In genomic region chr5:159175547-159175946, GRCh38 we compare ENCODE assay signal across 12 cellular contexts. TPM values are rescaled to one million over a fixed set of nuclear protein-coding genes. Genes with fewer than 3 reads are reported as not detected.
DNase-seq lines count a peak whose midpoint lies in the region; ATAC-seq and TF ChIP-seq lines count a peak whose summit lies in the region.
"Had no signal": no experiment of that assay in that cellular context is flagged by ENCODE, and none has a peak within 500 bp of the region (broad histone marks: within the 10 kb centered on the region; RNA-seq: fewer than 3 reads in every experiment).

No MANE protein-coding gene starts in this region.

- no peaks in the 10 kb centered on the region for H3K27me3 ChIP-seq in prostate gland (replicated peaks; ENCODE audit: insufficient read depth)
- H3K27me3 ChIP-seq: colonic mucosa, ovary had no signal

- peak; percentile 14 for DNase-seq in HT-29 (ENCODE audit: low spot score)
- DNase-seq in activated CD4-positive, alpha-beta memory T cell treated with anti-CD3 and anti-CD28 coated beads, Interleukin-2, amount 10 ng/mL, durations not matched to agents 7 days and 5 days = no peak
- peak; percentile 52 for DNase-seq in fibroblast of pulmonary artery (ENCODE audit: low read depth)
- no peak for DNase-seq in prostate gland (ENCODE audit: low spot score)
- no peak for DNase-seq in NCI-H2227 (lab: John Stamatoyannopoulos, UW; ENCODE audit: unreplicated experiment)
- no peak for DNase-seq in NCI-H748 (lab: John Stamatoyannopoulos, UW; ENCODE audit: unreplicated experiment)
- DNase-seq: colonic mucosa, NCI-H187, ovary, SHP77 treated with DMSO at 0.1 percent for 48 hours had no signal

- peaks cover 57% of the 10 kb centered on the region for H3K36me3 Mint-ChIP-seq in activated CD4-positive, alpha-beta memory T cell treated with anti-CD3 and anti-CD28 coated beads, Interleukin-2, amount 10 ng/mL, durations not matched to agents 7 days and 5 days (ENCODE audit: low read depth)

- H3K27me3 Mint-ChIP-seq in activated CD4-positive, alpha-beta memory T cell treated with anti-CD3 and anti-CD28 coated beads, Interleukin-2, amount 10 ng/mL, durations not matched to agents 7 days and 5 days = no peaks in the 10 kb centered on the region

- no peak for TF ChIP-seq POLR2A in prostate gland (IDR thresholded peaks at IDR 0.05)

- POLR2A ChIA-PET in activated CD4-positive, alpha-beta memory T cell treated with anti-CD3 and anti-CD28 coated beads, Interleukin-2, amount 10 ng/mL, durations not matched to agents 7 days and 5 days (lab: Charles Lee) = interaction anchor here (0.9 to 1.8 kb wide), 7 partner anchors 8 to 162 kb away, joined by 3 to 22 read pairs (median 4); no protein-coding TSS in a partner anchor

- peaks cover 44% of the 10 kb centered on the region for H3K4me1 Mint-ChIP-seq in activated CD4-positive, alpha-beta memory T cell treated with anti-CD3 and anti-CD28 coated beads, Interleukin-2, amount 10 ng/mL, durations not matched to agents 7 days and 5 days

- 0% methylated on average over 1 of the region's 1 CpG for WGBS in prostate gland

- H3K27ac ChIP-seq in prostate gland = peak overlapping the region; percentile 28
- H3K27ac ChIP-seq: colonic mucosa, ovary had no signal

- H3K4me3 Mint-ChIP-seq in activated CD4-positive, alpha-beta memory T cell treated with anti-CD3 and anti-CD28 coated beads, Interleukin-2, amount 10 ng/mL, durations not matched to agents 7 days and 5 days = no peak overlapping the region

- CTCF ChIA-PET in activated CD4-positive, alpha-beta memory T cell treated with anti-CD3 and anti-CD28 coated beads, Interleukin-2, amount 10 ng/mL, durations not matched to agents 7 days and 5 days (lab: Charles Lee) = interaction anchor here (0.7 to 2.4 kb wide), 4 partner anchors 18 to 812 kb away, joined by 3 to 11 read pairs (median 6); no protein-coding TSS in a partner anchor

- no peaks in the 10 kb centered on the region for H3K9me3 ChIP-seq in prostate gland
- H3K9me3 ChIP-seq: colonic mucosa, ovary had no signal

- H3K27ac Mint-ChIP-seq in activated CD4-positive, alpha-beta memory T cell treated with anti-CD3 and anti-CD28 coated beads, Interleukin-2, amount 10 ng/mL, durations not matched to agents 7 days and 5 days = peak overlapping the region; percentile 47

- H3K36me3 ChIP-seq in prostate gland = no peaks in the 10 kb centered on the region
- H3K36me3 ChIP-seq: colonic mucosa, ovary had no signal

- H3K9me3 Mint-ChIP-seq in activated CD4-positive, alpha-beta memory T cell treated with anti-CD3 and anti-CD28 coated beads, Interleukin-2, amount 10 ng/mL, durations not matched to agents 7 days and 5 days = no peaks in the 10 kb centered on the region

- TF ChIP-seq CTCF in fibroblast of pulmonary artery (IDR thresholded peaks at IDR 0.05; ENCODE audit: low read length, missing control alignments) = no peak
- TF ChIP-seq CTCF in prostate gland (IDR thresholded peaks at IDR 0.05) = no peak

- no peak for ATAC-seq in GM21529 (IDR thresholded peaks at IDR 0.05; ENCODE audit: unreplicated experiment)
- ATAC-seq in HG02973 (IDR thresholded peaks at IDR 0.05; ENCODE audit: unreplicated experiment) = no peak

- H3K4me3 ChIP-seq in fibroblast of pulmonary artery (replicated peaks; ENCODE audit: low read depth, low read length) (no peak overlapping the region), prostate gland (no peak overlapping the region)
- H3K4me3 ChIP-seq: colonic mucosa, ovary had no signal

- intact Hi-C loops in prostate gland (cut with DNase I) = no loop called here

- no peaks in the 10 kb centered on the region for H3K4me1 ChIP-seq in prostate gland (replicated peaks)
- H3K4me1 ChIP-seq: colonic mucosa had no signal

RNA-seq across cellular contexts. Expression of gene RNF145, which starts 33.8 kb away (rescaled TPM):
- 14.3 and 14.4 TPM in 2 replicates for total RNA-seq in HT-29 (2014; rRNA removed; shearing (Covaris generic))
- 100 to 1,000 TPM; 126 to 127 TPM for total RNA-seq in activated CD4-positive, alpha-beta memory T cell treated with anti-CD3 and anti-CD28 coated beads, Interleukin-2, amount 10 ng/mL, durations not matched to agents 7 days and 5 days
- total RNA-seq in prostate gland = 10 to 100 TPM; 38.6 to 50.5 TPM

Comparison
In these comparisons a context has a peak if more than half of its experiments do, and no peak if none do; other contexts are left out.
1. DNase-seq: peak in HT-29 (single experiment) and fibroblast of pulmonary artery (single experiment); none in activated CD4-positive, alpha-beta memory T cell treated with anti-CD3 and anti-CD28 coated beads, Interleukin-2, amount 10 ng/mL, durations not matched to agents 7 days and 5 days (single experiment), prostate gland (single experiment), NCI-H2227 (single experiment) and NCI-H748 (single experiment).